ENCODE assay signal across 1 cellular context in genomic region chr4:54498661-54499111, GRCh38.
TF ChIP-seq lines count a peak whose summit lies in the region.

No MANE protein-coding gene starts in this region.

TF ChIP-seq in HCT116, 20 proteins besides CTCF, POLR2A, EP300 and RAD21 (continued from another document):
- TF ChIP-seq ZBTB33 (IDR thresholded peaks at IDR 0.05; ENCODE audit: extremely low read depth, insufficient replicate concordance, low read length) = no peak
- TF ChIP-seq EGR1 (IDR thresholded peaks at IDR 0.05; ENCODE audit: low read depth) = no peak
- TF ChIP-seq EZH2 (IDR thresholded peaks at IDR 0.05) = no peak
- no peak for TF ChIP-seq SP1 (IDR thresholded peaks at IDR 0.05; ENCODE audit: low read depth)
- no peak for TF ChIP-seq REST (IDR thresholded peaks at IDR 0.05; ENCODE audit: low read depth)
- TF ChIP-seq SIN3A (IDR thresholded peaks at IDR 0.05; ENCODE audit: low read depth) = no peak
- no peak for TF ChIP-seq CBX3 (IDR thresholded peaks at IDR 0.05; ENCODE audit: low read depth)
- no peak for TF ChIP-seq POLR2AphosphoS5 (IDR thresholded peaks at IDR 0.05; ENCODE audit: low read depth, low read length)
- TF ChIP-seq FOSL1 (IDR thresholded peaks at IDR 0.05; ENCODE audit: low read depth) = no peak
